ENCODE assay signal across 7 cellular contexts in the genomic region with DNA sequence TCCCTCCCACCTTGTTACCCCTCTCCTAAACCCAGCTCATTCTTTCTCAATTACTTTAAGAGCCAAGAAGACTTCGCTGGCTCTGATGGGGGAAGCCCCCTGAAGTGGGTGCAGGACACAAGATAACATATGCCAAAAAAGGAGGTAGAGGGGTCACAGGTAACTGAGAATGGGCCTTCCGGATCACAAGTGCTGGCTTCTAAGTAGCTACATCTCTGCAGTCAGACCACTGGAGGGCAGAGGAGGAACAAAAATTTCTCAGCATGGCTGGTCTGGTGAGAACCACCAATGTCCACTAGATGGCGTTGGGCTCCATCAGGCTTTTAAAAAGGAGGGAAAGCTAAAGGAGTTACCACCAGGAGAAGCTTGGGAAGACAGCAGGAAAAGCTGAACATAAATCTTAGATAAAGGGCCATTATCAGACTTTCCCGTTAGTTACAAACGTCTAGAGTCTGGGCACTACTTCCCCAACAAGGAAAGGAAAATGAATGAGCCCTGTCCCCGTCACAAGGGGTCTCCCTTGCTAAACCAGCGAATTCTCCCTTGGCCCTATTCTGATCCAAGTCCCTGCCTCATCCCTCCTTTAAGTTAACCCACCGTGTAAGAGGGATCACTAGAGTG. TPM values are rescaled to one million over a fixed set of nuclear protein-coding genes. Genes with fewer than 3 reads are reported as not detected.
A peak's percentile ranks its signal among the peaks of the same experiment; 100 is the strongest.
DNase-seq lines count a peak whose midpoint lies in the region; ATAC-seq and TF ChIP-seq lines count a peak whose summit lies in the region.

No MANE protein-coding gene starts in this region.

- DNase-seq in activated CD4-positive, alpha-beta T cell treated with anti-CD3 and anti-CD28 coated beads for 36 hours = peak; percentile 84
- peak in 8 of 10 donors; percentile 72 to 86 (median 79) for DNase-seq in dorsolateral prefrontal cortex
- peak; percentile 81 for DNase-seq in mesenteric fat pad (ENCODE audit: low spot score)
- DNase-seq in stimulated activated CD8-positive, alpha-beta memory T cell treated with anti-CD3 and anti-CD28 coated beads, Interleukin-4, amount 100 ng/mL, for 1 hour (ENCODE audit: low read depth in 2 of 2, low spot score in 1 of 2) = peak; percentile 27 to 37

- intact Hi-C loops in activated CD4-positive, alpha-beta T cell treated with anti-CD3 and anti-CD28 coated beads for 36 hours (cut with DNase I, micrococcal nuclease) = loop anchor here (1.0 kb wide), 2 partner anchors 40 to 118 kb away; no protein-coding TSS in a partner anchor
- intact Hi-C loops in dorsolateral prefrontal cortex (cut with DNase I) = loop anchor here in 1 of 2 donors (2.0 kb wide), 2 partner anchors 26 to 118 kb away; partner anchors contain the start of genes ACIN1 and C14orf119

- peak overlapping the region; percentile 80 for H3K27ac Mint-ChIP-seq in activated CD4-positive, alpha-beta T cell treated with anti-CD3 and anti-CD28 coated beads for 36 hours

- peaks cover 37% of the 10 kb centered on the region for H3K4me1 Mint-ChIP-seq in activated CD4-positive, alpha-beta T cell treated with anti-CD3 and anti-CD28 coated beads for 36 hours

- no peaks in the 10 kb centered on the region for H3K9me3 Mint-ChIP-seq in activated CD4-positive, alpha-beta T cell treated with anti-CD3 and anti-CD28 coated beads for 36 hours (ENCODE audit: low read depth)

- CTCF ChIA-PET in activated CD4-positive, alpha-beta T cell treated with anti-CD3 and anti-CD28 coated beads for 36 hours (lab: Charles Lee) = interaction anchor here (0.6 to 19.3 kb wide), 70 partner anchors 9 to 1713 kb away, joined by 3 to 751 read pairs (median 4); partner anchors contain the start of genes ACIN1, AJUBA, C14orf119 and CDH24

- H3K4me3 Mint-ChIP-seq in activated CD4-positive, alpha-beta T cell treated with anti-CD3 and anti-CD28 coated beads for 36 hours = peak overlapping the region; percentile 5

- no peaks in the 10 kb centered on the region for H3K27me3 Mint-ChIP-seq in activated CD4-positive, alpha-beta T cell treated with anti-CD3 and anti-CD28 coated beads for 36 hours

- ATAC-seq in GM18867 (IDR thresholded peaks at IDR 0.05; ENCODE audit: unreplicated experiment) (peak; percentile 72), HG03432 (IDR thresholded peaks at IDR 0.05; ENCODE audit: unreplicated experiment) (peak; percentile 60), HG02970 (IDR thresholded peaks at IDR 0.05; ENCODE audit: low FRiP score, unreplicated experiment) (no peak)
- ATAC-seq in activated CD4-positive, alpha-beta T cell treated with anti-CD3 and anti-CD28 coated beads for 36 hours = peak; percentile 79

- H3K36me3 Mint-ChIP-seq in activated CD4-positive, alpha-beta T cell treated with anti-CD3 and anti-CD28 coated beads for 36 hours (ENCODE audit: low read depth) = peaks cover 59% of the 10 kb centered on the region

- peak overlapping the region in 31 of 59 donors; percentile 1 to 46 (median 16) for H3K4me3 ChIP-seq in dorsolateral prefrontal cortex

- TF ChIP-seq CTCF in dorsolateral prefrontal cortex (IDR thresholded peaks at IDR 0.05 in 54 of 56, conservative IDR thresholded peaks at IDR 0.05 in 2 of 56; ENCODE audit: low read depth in 1 of 56, partially characterized antibody in 56 of 56) = peak; percentile 93 to 100 (median 98)

- peak overlapping the region in 31 of 59 donors; percentile 4 to 93 (median 46) for H3K27ac ChIP-seq in dorsolateral prefrontal cortex

- POLR2A ChIA-PET in activated CD4-positive, alpha-beta T cell treated with anti-CD3 and anti-CD28 coated beads for 36 hours (lab: Charles Lee) = interaction anchor here (0.6 to 1.4 kb wide), 8 partner anchors 11 to 139 kb away, joined by 3 to 13 read pairs (median 4); partner anchors contain the start of genes ACIN1 and C14orf119

- H3K27me3 ChIP-seq in dorsolateral prefrontal cortex = no peaks in the 10 kb centered on the region

RNA-seq across cellular contexts. Expression of gene CDH24, which starts 11.6 kb away (rescaled TPM):
- 1 to 10 TPM in 1 of 2 experiments, under 1 TPM in 1; 0.82 to 1.1 TPM for total RNA-seq in activated CD4-positive, alpha-beta T cell treated with anti-CD3 and anti-CD28 coated beads for 36 hours
- total RNA-seq in dorsolateral prefrontal cortex (10 to 100 TPM in 40 of 120 experiments, 1 to 10 TPM in 80; 4.3 to 15.9 (median 8.8) TPM), mesenteric fat pad (2.4 TPM)

RNA-seq across cellular contexts. Expression of gene ACIN1, which starts 26.0 kb away (rescaled TPM):
- 100 to 1,000 TPM; 160 to 215 TPM for total RNA-seq in activated CD4-positive, alpha-beta T cell treated with anti-CD3 and anti-CD28 coated beads for 36 hours
- total RNA-seq in dorsolateral prefrontal cortex (100 to 1,000 TPM; 107 to 209 (median 157) TPM), mesenteric fat pad (137 TPM)

RNA-seq across cellular contexts. Expression of gene C14orf119, which starts 26.4 kb away (rescaled TPM):
- 10 to 100 TPM; 43.8 to 51.5 TPM for total RNA-seq in activated CD4-positive, alpha-beta T cell treated with anti-CD3 and anti-CD28 coated beads for 36 hours
- total RNA-seq in dorsolateral prefrontal cortex = 10 to 100 TPM in 119 of 120 experiments, 1 to 10 TPM in 1; 7.9 to 32.3 (median 22.8) TPM
- total RNA-seq in mesenteric fat pad = 50.5 TPM

RNA-seq across cellular contexts. Expression of gene PSMB11, which starts 26.9 kb away (rescaled TPM):
- not detected for total RNA-seq in activated CD4-positive, alpha-beta T cell treated with anti-CD3 and anti-CD28 coated beads for 36 hours
- under 1 TPM in 4 of 120 experiments, not detected in 116; 0.17 to 0.43 (median 0.22) TPM for total RNA-seq in dorsolateral prefrontal cortex
- total RNA-seq in mesenteric fat pad = not detected

RNA-seq across cellular contexts. Expression of gene PSMB5, which starts 34.2 kb away (rescaled TPM):
- 100 to 1,000 TPM; 104 to 129 TPM for total RNA-seq in activated CD4-positive, alpha-beta T cell treated with anti-CD3 and anti-CD28 coated beads for 36 hours
- total RNA-seq in dorsolateral prefrontal cortex (100 to 1,000 TPM in 60 of 120 experiments, 10 to 100 TPM in 60; 63.4 to 136 (median 100) TPM), mesenteric fat pad (113 TPM)

Comparison
In these comparisons a context has a peak if more than half of its experiments do, and no peak if none do; other contexts are left out.
1. DNase-seq: peak in every context shown above with its lines; median percentile 84 in activated CD4-positive, alpha-beta T cell treated with anti-CD3 and anti-CD28 coated beads for 36 hours; 81 in mesenteric fat pad; 79 in dorsolateral prefrontal cortex; 32 in stimulated activated CD8-positive, alpha-beta memory T cell treated with anti-CD3 and anti-CD28 coated beads, Interleukin-4, amount 100 ng/mL, for 1 hour.